ENCODE assay signal across 16 cellular contexts in the genomic region with DNA sequence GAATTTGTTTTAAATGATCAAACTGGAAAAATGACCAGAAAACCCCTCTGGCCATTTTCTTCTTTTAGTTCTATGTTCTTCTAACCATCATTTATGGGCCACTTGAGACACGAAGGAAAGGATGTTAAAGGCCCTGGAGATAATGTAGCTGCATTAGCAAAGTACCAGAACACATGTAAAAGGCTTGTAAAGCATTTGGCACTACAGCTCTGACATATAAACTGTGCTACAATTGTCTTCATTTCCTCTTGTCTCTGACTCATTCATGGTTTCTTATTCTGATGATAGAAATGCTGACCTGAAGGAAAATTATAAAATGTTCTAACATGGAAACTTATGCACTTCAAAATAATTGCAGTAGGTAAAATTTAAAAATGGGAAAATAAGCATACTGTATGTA.
DNase-seq lines count a peak whose midpoint lies in the region; ATAC-seq and TF ChIP-seq lines count a peak whose summit lies in the region.
"Had no signal": no experiment of that assay in that cellular context is flagged by ENCODE, and none has a peak within 500 bp of the region (broad histone marks: within the 10 kb centered on the region; RNA-seq: fewer than 3 reads in every experiment).

No MANE protein-coding gene starts in this region.

- TF ChIP-seq CTCF in cardiac fibroblast (IDR thresholded peaks at IDR 0.05; ENCODE audit: low read depth, low read length): no peak
- TF ChIP-seq CTCF in brain microvascular endothelial cell (IDR thresholded peaks at IDR 0.05; ENCODE audit: low read depth, low read length, missing control alignments): no peak

- H3K36me3 ChIP-seq in brain microvascular endothelial cell (replicated peaks): no peaks in the 10 kb centered on the region
- H3K36me3 ChIP-seq: cardiac muscle cell, thoracic aorta had no signal

- in situ Hi-C loops in brain microvascular endothelial cell (cut with HindIII; ENCODE audit: low pct_ligation_motif_present, low sequenced_read_pairs): no loop called here

- no peak overlapping the region for H3K27ac ChIP-seq in brain microvascular endothelial cell
- H3K27ac ChIP-seq: cardiac muscle cell, thoracic aorta had no signal

- H3K27me3 ChIP-seq in brain microvascular endothelial cell (replicated peaks): no peaks in the 10 kb centered on the region
- H3K27me3 ChIP-seq: cardiac muscle cell had no signal

- DNase-seq in AG08395 (ENCODE audit: low spot score): peak; percentile 21
- DNase-seq in HT1080 (ENCODE audit: low read depth): peak; percentile 37
- peak; percentile 62 to 64 for DNase-seq in cardiac fibroblast (ENCODE audit: low read depth in 2 of 2)
- peak; percentile 11 for DNase-seq in kidney glomerular epithelial cell (lab: John Stamatoyannopoulos, UW)
- DNase-seq in brain microvascular endothelial cell: no peak
- DNase-seq in H4 (ENCODE audit: low spot score): no peak
- DNase-seq: activated gamma-delta T cell, AML-193, KG1, NCI-H774, SHP77 had no signal

- ATAC-seq in HG03097 (IDR thresholded peaks at IDR 0.05; ENCODE audit: low FRiP score, unreplicated experiment): no peak
- ATAC-seq in GM21423 (IDR thresholded peaks at IDR 0.05; ENCODE audit: unreplicated experiment): no peak
- ATAC-seq: GM12878 had no signal

- no peak overlapping the region for H3K4me3 ChIP-seq in cardiac fibroblast (replicated peaks in 1 of 2; ENCODE audit: low read depth in 2 of 2, low read length in 2 of 2)
- H3K4me3 ChIP-seq in brain microvascular endothelial cell (ENCODE audit: low read depth, low read length): no peak overlapping the region
- H3K4me3 ChIP-seq: cardiac muscle cell, GM12878, thoracic aorta had no signal

Comparison
In these comparisons a context has a peak if more than half of its experiments do, and no peak if none do; other contexts are left out.
1. DNase-seq: peak in AG08395 (single experiment), HT1080 (single experiment), cardiac fibroblast (2 of 2) and kidney glomerular epithelial cell (single experiment); none in brain microvascular endothelial cell (single experiment) and H4 (single experiment).